8 cellular contexts compared by ENCODE assay signal in genomic region chr15:74489518-74490338, GRCh38. TPM values are rescaled to one million over a fixed set of nuclear protein-coding genes. Genes with fewer than 3 reads are reported as not detected.
DNase-seq lines count a peak whose midpoint lies in the region; ATAC-seq and TF ChIP-seq lines count a peak whose summit lies in the region.

No MANE protein-coding gene starts in this region.

- CTCF ChIA-PET in CD4-positive, alpha-beta memory T cell (lab: Charles Lee; ENCODE audit: partially characterized antibody), result interaction anchor here (0.8 to 2.3 kb wide), 10 partner anchors 10 to 119 kb away, joined by 3 to 17 read pairs (median 4); partner anchors contain the start of gene UBL7

- H3K27ac ChIP-seq in CD4-positive, alpha-beta memory T cell (ENCODE audit: low read depth, low read length), result no peak overlapping the region
- no peak overlapping the region for H3K27ac ChIP-seq in lower lobe of right lung

- H3K27ac Mint-ChIP-seq in CD4-positive, alpha-beta memory T cell, result peak overlapping the region in 1 of 7 donors; percentile 39
- H3K27ac Mint-ChIP-seq in chondrocyte (ENCODE audit: unreplicated experiment), result no peak overlapping the region

- POLR2A ChIA-PET in CD4-positive, alpha-beta memory T cell (lab: Charles Lee; ENCODE audit: partially characterized antibody), result no interaction called here

- TF ChIP-seq CTCF in chondrocyte (IDR thresholded peaks at IDR 0.05), result peak; percentile 84
- TF ChIP-seq CTCF in lower lobe of right lung (IDR thresholded peaks at IDR 0.05), result peak; percentile 67

- no peaks in the 10 kb centered on the region for H3K9me3 ChIP-seq in CD4-positive, alpha-beta memory T cell (ENCODE audit: control insufficient read depth in 1 of 2, low read length in 2 of 2)
- H3K9me3 ChIP-seq in lower lobe of right lung, result no peaks in the 10 kb centered on the region

- H3K9me3 Mint-ChIP-seq in CD4-positive, alpha-beta memory T cell, result no peaks in the 10 kb centered on the region
- no peaks in the 10 kb centered on the region for H3K9me3 Mint-ChIP-seq in chondrocyte (ENCODE audit: low read depth)

- no peaks in the 10 kb centered on the region for H3K36me3 ChIP-seq in CD4-positive, alpha-beta memory T cell (ENCODE audit: insufficient read depth, low read length)
- H3K36me3 ChIP-seq in lower lobe of right lung, result no peaks in the 10 kb centered on the region

- ATAC-seq in GM19455 (IDR thresholded peaks at IDR 0.05; ENCODE audit: unreplicated experiment) (peak; percentile 53), lower lobe of right lung (peak; percentile 77 to 86), HG03095 (IDR thresholded peaks at IDR 0.05; ENCODE audit: unreplicated experiment) (no peak)

- peaks cover 9 to 12% (median 10%) of the 10 kb centered on the region in 4 donors for H3K4me1 Mint-ChIP-seq in CD4-positive, alpha-beta memory T cell
- H3K4me1 Mint-ChIP-seq in chondrocyte (ENCODE audit: low read depth), result no peaks in the 10 kb centered on the region

- peak; percentile 49 to 69 (median 54) for DNase-seq in CD4-positive, alpha-beta memory T cell
- DNase-seq in NCI-H1694 (lab: John Stamatoyannopoulos, UW), result peak; percentile 77
- peak; percentile 60 for DNase-seq in activated CD4-positive, alpha-beta T cell treated with anti-CD3 and anti-CD28 coated beads for 24 hours (ENCODE audit: low read depth in 2 of 2)
- no peak for DNase-seq in chondrocyte (ENCODE audit: low spot score)
- peak; percentile 61 for DNase-seq in lower lobe of right lung
- DNase-seq in stimulated activated CD8-positive, alpha-beta memory T cell treated with anti-CD3 and anti-CD28 coated beads, Interleukin-2, amount 100 ng/mL, for 1 hour (ENCODE audit: low read depth in 2 of 2), result peak; percentile 44 to 55

- no peak overlapping the region for H3K4me3 ChIP-seq in CD4-positive, alpha-beta memory T cell (ENCODE audit: low read length in 2 of 2)
- no peak overlapping the region for H3K4me3 ChIP-seq in lower lobe of right lung

- peak overlapping the region in 1 of 8 donors; percentile 20 for H3K4me3 Mint-ChIP-seq in CD4-positive, alpha-beta memory T cell
- no peak overlapping the region for H3K4me3 Mint-ChIP-seq in chondrocyte (ENCODE audit: unreplicated experiment)

- intact Hi-C loops in CD4-positive, alpha-beta memory T cell (cut with micrococcal nuclease), result loop anchor here (1.0 kb wide), 3 partner anchors 28 to 116 kb away; partner anchors contain the start of gene UBL7
- intact Hi-C loops in lower lobe of right lung (cut with DNase I), result no loop called here

- no peaks in the 10 kb centered on the region for H3K27me3 Mint-ChIP-seq in CD4-positive, alpha-beta memory T cell
- no peaks in the 10 kb centered on the region for H3K27me3 Mint-ChIP-seq in chondrocyte (ENCODE audit: low read depth)

- peaks cover 3 to 11% of the 10 kb centered on the region in 2 donors for H3K36me3 Mint-ChIP-seq in CD4-positive, alpha-beta memory T cell
- H3K36me3 Mint-ChIP-seq in chondrocyte (ENCODE audit: low read depth), result no peaks in the 10 kb centered on the region

- no peaks in the 10 kb centered on the region for H3K27me3 ChIP-seq in CD4-positive, alpha-beta memory T cell (ENCODE audit: insufficient read depth, low read length)
- H3K27me3 ChIP-seq in lower lobe of right lung (ENCODE audit: low read depth), result no peaks in the 10 kb centered on the region

- H3K4me1 ChIP-seq in CD4-positive, alpha-beta memory T cell (ENCODE audit: insufficient read depth, low read length), result peaks cover 10% of the 10 kb centered on the region
- no peaks in the 10 kb centered on the region for H3K4me1 ChIP-seq in lower lobe of right lung

RNA-seq across cellular contexts. Expression of gene UBL7, which starts 28.8 kb away (rescaled TPM):
- 10 to 100 TPM; 36.4 to 42.4 TPM for total RNA-seq in CD4-positive, alpha-beta memory T cell
- 10 to 100 TPM; 90.5 to 96.5 TPM for polyA plus RNA-seq in CD4-positive, alpha-beta memory T cell
- 30.0 to 34.5 TPM (median 32.5 TPM) in 3 replicates for total RNA-seq in chondrocyte
- 40.2 TPM for total RNA-seq in lower lobe of right lung

RNA-seq across cellular contexts. Expression of gene ARID3B, which starts 51.3 kb away (rescaled TPM):
- total RNA-seq in CD4-positive, alpha-beta memory T cell, result 10 to 100 TPM; 32.9 TPM
- 10 to 100 TPM in 1 of 2 donors, 1 to 10 TPM in 1; 4.1 to 16.1 TPM for polyA plus RNA-seq in CD4-positive, alpha-beta memory T cell
- 1.8 to 2.6 TPM (median 2.5 TPM) in 3 replicates for total RNA-seq in chondrocyte
- total RNA-seq in lower lobe of right lung, result 11.1 TPM

RNA-seq across cellular contexts. Expression of gene SEMA7A, which starts 56.0 kb away (rescaled TPM):
- total RNA-seq in CD4-positive, alpha-beta memory T cell, result 1 to 10 TPM; 1.2 to 1.9 TPM
- under 1 TPM in 1 of 2 donors, not detected in 1; 0.10 TPM for polyA plus RNA-seq in CD4-positive, alpha-beta memory T cell
- total RNA-seq in chondrocyte (1.1 to 3.3 TPM (median 2.3 TPM) in 3 replicates), lower lobe of right lung (4.6 TPM)
